ENCODE assay signal across 1 cellular context in genomic region chr7:21371371-21371770, GRCh38.
A peak's percentile ranks its signal among the peaks of the same experiment; 100 is the strongest.
TF ChIP-seq lines count a peak whose summit lies in the region.

No MANE protein-coding gene starts in this region.

TF ChIP-seq in GM12878, 131 proteins besides CTCF, POLR2A, EP300 and RAD21 (continued from another document):
- no peak for TF ChIP-seq HDAC6 (IDR thresholded peaks at IDR 0.05; ENCODE audit: unreplicated experiment)
- TF ChIP-seq FOS (IDR thresholded peaks at IDR 0.05; ENCODE audit: borderline replicate concordance, extremely low read depth, insufficient read length), result no peak
- TF ChIP-seq POLR2AphosphoS5 (IDR thresholded peaks at IDR 0.05; ENCODE audit: low read length), result no peak
- TF ChIP-seq STAT1 (conservative IDR thresholded peaks at IDR 0.05), result no peak
- peak; percentile 43; the same call in 1 of the 2 replicates for TF ChIP-seq PKNOX1 (IDR thresholded peaks at IDR 0.05)
- TF ChIP-seq SMARCA5 (IDR thresholded peaks at IDR 0.05), result no peak
- no peak for TF ChIP-seq GABPA (IDR thresholded peaks at IDR 0.05; ENCODE audit: low read depth)
- peak; percentile 55 for TF ChIP-seq NFIC (IDR thresholded peaks at IDR 0.05; ENCODE audit: low read depth, low read length)
- no peak for TF ChIP-seq SKIL (IDR thresholded peaks at IDR 0.05; ENCODE audit: low read depth, poor library complexity, severe bottlenecking)
- TF ChIP-seq IKZF1 (conservative IDR thresholded peaks at IDR 0.05), result no peak
- no peak for TF ChIP-seq CEBPB (IDR thresholded peaks at IDR 0.05; ENCODE audit: borderline replicate concordance in 1 of 2, low read depth in 2 of 2, low read length in 2 of 2)
- no peak for TF ChIP-seq ATF7 (IDR thresholded peaks at IDR 0.05; ENCODE audit: low read depth)
- no peak for TF ChIP-seq BMI1 (IDR thresholded peaks at IDR 0.05; ENCODE audit: borderline replicate concordance)
- TF ChIP-seq MEF2B (IDR thresholded peaks at IDR 0.05; ENCODE audit: partially characterized antibody, poor library complexity, severe bottlenecking), result peak; percentile 10
- TF ChIP-seq RBBP5 (conservative IDR thresholded peaks at IDR 0.05), result no peak
- TF ChIP-seq NFXL1 (IDR thresholded peaks at IDR 0.05; ENCODE audit: borderline replicate concordance), result no peak
- no peak for TF ChIP-seq MAX (IDR thresholded peaks at IDR 0.05; ENCODE audit: low read depth, low read length)
- TF ChIP-seq ZBTB33 (IDR thresholded peaks at IDR 0.05), result no peak
- no peak for TF ChIP-seq WRNIP1 (IDR thresholded peaks at IDR 0.05; ENCODE audit: borderline replicate concordance, low read depth, low read length)
- no peak for TF ChIP-seq MYC (IDR thresholded peaks at IDR 0.05; ENCODE audit: insufficient read depth, insufficient read length, insufficient replicate concordance, low read length, severe bottlenecking)
- TF ChIP-seq REST (IDR thresholded peaks at IDR 0.05; ENCODE audit: low read depth, low read length), result no peak
- no peak for TF ChIP-seq JUNB (IDR thresholded peaks at IDR 0.05)
- no peak for TF ChIP-seq ZNF207 (IDR thresholded peaks at IDR 0.05; ENCODE audit: borderline replicate concordance)
- TF ChIP-seq IKZF2 (IDR thresholded peaks at IDR 0.05), result no peak; a peak in 2 of 4 replicates
- no peak for TF ChIP-seq PBX3 (IDR thresholded peaks at IDR 0.05; ENCODE audit: insufficient replicate concordance, low read depth, low read length)
- TF ChIP-seq SREBF2 (IDR thresholded peaks at IDR 0.05; ENCODE audit: low read length), result no peak
- TF ChIP-seq NKRF (conservative IDR thresholded peaks at IDR 0.05), result no peak
- TF ChIP-seq ASH2L (IDR thresholded peaks at IDR 0.05; ENCODE audit: borderline replicate concordance, low read depth), result no peak
- no peak for TF ChIP-seq RAD51 (IDR thresholded peaks at IDR 0.05)
- no peak for TF ChIP-seq SUZ12 (IDR thresholded peaks at IDR 0.05; ENCODE audit: unreplicated experiment)
- peak; percentile 56; the same call in 1 of the 2 replicates for TF ChIP-seq RUNX3 (IDR thresholded peaks at IDR 0.05; ENCODE audit: low read length)
- TF ChIP-seq ZBTB4 (CRISPR knock-in tag; IDR thresholded peaks at IDR 0.05), result no peak
- no peak for TF ChIP-seq KLF5 (IDR thresholded peaks at IDR 0.05; ENCODE audit: partially characterized antibody)
